Comparison of ENCODE assay signal across 1 cellular context in genomic region chr5:103122242-103122641, GRCh38.
TF ChIP-seq lines count a peak whose summit lies in the region.

No MANE protein-coding gene starts in this region.

TF ChIP-seq in endothelial cell of umbilical vein, 7 proteins besides CTCF, POLR2A, EP300 and RAD21 (continued from another document):
- no peak for TF ChIP-seq EZH2 (IDR thresholded peaks at IDR 0.05; ENCODE audit: borderline replicate concordance, low read depth, low read length, severe bottlenecking)
- TF ChIP-seq JUN (IDR thresholded peaks at IDR 0.05; ENCODE audit: borderline replicate concordance, insufficient read depth, insufficient read length, low read depth), result no peak
- no peak for TF ChIP-seq MYC (IDR thresholded peaks at IDR 0.05; ENCODE audit: low read depth, low read length)
- TF ChIP-seq MAX (IDR thresholded peaks at IDR 0.05; ENCODE audit: insufficient read depth, insufficient read length), result no peak
